ENCODE assay signal across 26 cellular contexts in genomic region chr7:56483153-56483552, GRCh38.
A peak's percentile ranks its signal among the peaks of the same experiment; 100 is the strongest.
DNase-seq lines count a peak whose midpoint lies in the region; ATAC-seq and TF ChIP-seq lines count a peak whose summit lies in the region.
"Had no signal": no experiment of that assay in that cellular context is flagged by ENCODE, and none has a peak within 500 bp of the region (broad histone marks: within the 10 kb centered on the region; RNA-seq: fewer than 3 reads in every experiment).

No MANE protein-coding gene starts in this region.

- H3K27me3 ChIP-seq in subcutaneous abdominal adipose tissue (ENCODE audit: control insufficient read depth in 5 of 5, insufficient read depth in 4 of 5, low read length in 5 of 5), result no peaks in the 10 kb centered on the region
- H3K27me3 ChIP-seq in CD4-positive, alpha-beta T cell (ENCODE audit: control insufficient read depth, insufficient read depth, low read length), result no peaks in the 10 kb centered on the region

- intact Hi-C loops in CD4-positive, alpha-beta T cell (cut with DNase I, micrococcal nuclease), result no loop called here

- H3K4me1 Mint-ChIP-seq in CD4-positive, alpha-beta T cell (ENCODE audit: low read depth), result no peaks in the 10 kb centered on the region

- peak overlapping the region in 3 of 5 donors; percentile 14 to 53 (median 52) for H3K4me3 ChIP-seq in subcutaneous abdominal adipose tissue (ENCODE audit: low read depth in 1 of 5, low read length in 5 of 5)
- H3K4me3 ChIP-seq: GM12878, HAP-1, SK-N-MC had no signal

- no peak overlapping the region for H3K4me3 Mint-ChIP-seq in CD4-positive, alpha-beta T cell
- H3K4me3 Mint-ChIP-seq: HFFc6 had no signal

- H3K36me3 ChIP-seq in subcutaneous abdominal adipose tissue (ENCODE audit: control insufficient read depth in 5 of 5, insufficient read depth in 5 of 5, low read length in 5 of 5), result no peaks in the 10 kb centered on the region
- H3K36me3 ChIP-seq: HAP-1 had no signal

- POLR2A ChIA-PET in CD4-positive, alpha-beta T cell (lab: Charles Lee), result no interaction called here

- H3K9me3 Mint-ChIP-seq in CD4-positive, alpha-beta T cell, result peaks cover 10% of the 10 kb centered on the region

- TF ChIP-seq CTCF in 22Rv1 (IDR thresholded peaks at IDR 0.05), result no peak
- TF ChIP-seq CTCF in CD4-positive, alpha-beta T cell (IDR thresholded peaks at IDR 0.05), result no peak

- peaks cover 23% of the 10 kb centered on the region for H3K36me3 Mint-ChIP-seq in CD4-positive, alpha-beta T cell (ENCODE audit: low read depth)

- ATAC-seq in CD4-positive, alpha-beta T cell (ENCODE audit: poor library complexity), result no peak
- no peak for ATAC-seq in GM19324 (IDR thresholded peaks at IDR 0.05; ENCODE audit: low FRiP score, unreplicated experiment)
- ATAC-seq: GM12878 had no signal

- no peak overlapping the region for H3K27ac Mint-ChIP-seq in CD4-positive, alpha-beta T cell
- H3K27ac Mint-ChIP-seq: HFFc6 had no signal

- peaks cover 14 to 81% (median 72%) of the 10 kb centered on the region in 5 donors for H3K9me3 ChIP-seq in subcutaneous abdominal adipose tissue (ENCODE audit: control insufficient read depth in 5 of 5, low read length in 5 of 5)
- H3K9me3 ChIP-seq in CD4-positive, alpha-beta T cell (ENCODE audit: control insufficient read depth, low read length), result peaks cover 60% of the 10 kb centered on the region
- H3K9me3 ChIP-seq: HAP-1 had no signal

- no peak overlapping the region for H3K9ac ChIP-seq in subcutaneous abdominal adipose tissue (ENCODE audit: low read length in 5 of 5)
- H3K9ac ChIP-seq: KMS-11 had no signal

- DNase-seq in DMS 273 (lab: John Stamatoyannopoulos, UW; ENCODE audit: unreplicated experiment) (peak; percentile 29), DMS 273 treated with DMSO at 0.1 percent for 48 hours (lab: John Stamatoyannopoulos, UW) (no peak), RKO (ENCODE audit: low spot score) (peak; percentile 94)
- DNase-seq in activated CD4-positive, CD25-positive, alpha-beta regulatory T cell treated with anti-CD3 and anti-CD28 coated beads, Interleukin-2, amount 50 U/mL, for 72 hours, result no peak
- no peak for DNase-seq in CD4-positive, alpha-beta T cell
- DNase-seq: 8988T, ACHN, DMS53, GOT3, HFFc6, IMR-90, MM.1S, NCI-H1048, NCI-H1694, NCI-H2029 treated with DMSO at 0.1 percent for 48 hours, NCI-H2171 treated with DMSO at 0.1 percent for 48 hours, NCI-H446, NCI-H524 treated with DMSO at 0.1 percent for 48 hours, SHP77 treated with DMSO at 0.1 percent for 48 hours had no signal

- H3K27me3 Mint-ChIP-seq in CD4-positive, alpha-beta T cell, result no peaks in the 10 kb centered on the region

- H3K27ac ChIP-seq in 22Rv1 (0 out of 2 replicates have a peak overlapping the region, but pooled peaks have one; percentile 22), subcutaneous abdominal adipose tissue (ENCODE audit: low read depth, low read length) (no peak overlapping the region)
- no peak overlapping the region for H3K27ac ChIP-seq in CD4-positive, alpha-beta T cell (ENCODE audit: low read depth, low read length)
- H3K27ac ChIP-seq: KMS-11, SK-N-MC had no signal

- CTCF ChIA-PET in CD4-positive, alpha-beta T cell (lab: Charles Lee), result no interaction called here

- H3K4me1 ChIP-seq in subcutaneous abdominal adipose tissue (ENCODE audit: control insufficient read depth in 5 of 5, insufficient read depth in 5 of 5, low read length in 5 of 5), result no peaks in the 10 kb centered on the region
- H3K4me1 ChIP-seq: HAP-1 had no signal

Comparison
In these comparisons a context has a peak if more than half of its experiments do, and no peak if none do; other contexts are left out.
1. DNase-seq: peak in DMS 273 (single experiment) and RKO (single experiment); none in DMS 273 treated with DMSO at 0.1 percent for 48 hours (single experiment), activated CD4-positive, CD25-positive, alpha-beta regulatory T cell treated with anti-CD3 and anti-CD28 coated beads, Interleukin-2, amount 50 U/mL, for 72 hours (single experiment) and CD4-positive, alpha-beta T cell (0 of 10).